8 cellular contexts compared by ENCODE assay signal in genomic region chr10:36725581-36726520, GRCh38.
DNase-seq lines count a peak whose midpoint lies in the region; ATAC-seq and TF ChIP-seq lines count a peak whose summit lies in the region.

No MANE protein-coding gene starts in this region.

- peaks cover 17% of the 10 kb centered on the region for H3K4me1 ChIP-seq in iPS-18a (ENCODE audit: control insufficient read depth, low read depth, low read length)
- H3K4me1 ChIP-seq in vagina: peaks cover 13% of the 10 kb centered on the region

- H3K9ac ChIP-seq in iPS-18a (ENCODE audit: low read length): no peak overlapping the region

- POLR2A ChIA-PET in activated B cell treated with CpG ODN at 0.5 μM for 24 hours (lab: Charles Lee): no interaction called here

- no peak overlapping the region for H3K4me3 Mint-ChIP-seq in activated B cell treated with CpG ODN at 0.5 μM for 24 hours

- H3K4me3 ChIP-seq in iPS-18a (ENCODE audit: low read length) (no peak overlapping the region), vagina (no peak overlapping the region)

- H3K27ac ChIP-seq in iPS-18a (ENCODE audit: low read length) (peak overlapping the region; percentile 35), vagina (no peak overlapping the region)

- H3K4me1 Mint-ChIP-seq in activated B cell treated with CpG ODN at 0.5 μM for 24 hours: no peaks in the 10 kb centered on the region

- intact Hi-C loops in activated B cell treated with CpG ODN at 0.5 μM for 24 hours (cut with micrococcal nuclease): loop anchor here (1.0 to 2.0 kb wide), 2 partner anchors 1091 to 1347 kb away; no protein-coding TSS in a partner anchor
- intact Hi-C loops in vagina (cut with DNase I): no loop called here

- H3K9me3 ChIP-seq in iPS-18a (ENCODE audit: control insufficient read depth, low read depth, low read length) (no peaks in the 10 kb centered on the region), vagina (no peaks in the 10 kb centered on the region)

- TF ChIP-seq CTCF in activated B cell treated with CpG ODN at 0.5 μM for 24 hours (IDR thresholded peaks at IDR 0.05) (no peak), vagina (IDR thresholded peaks at IDR 0.05) (no peak)

- H3K27me3 Mint-ChIP-seq in activated B cell treated with CpG ODN at 0.5 μM for 24 hours: no peaks in the 10 kb centered on the region

- H3K27me3 ChIP-seq in iPS-18a (ENCODE audit: control insufficient read depth, insufficient read depth, low read length) (no peaks in the 10 kb centered on the region), vagina (no peaks in the 10 kb centered on the region)

- peak; percentile 37 for ATAC-seq in activated B cell treated with CpG ODN at 0.5 μM for 24 hours (ENCODE audit: low read depth)
- ATAC-seq in HG02884 (IDR thresholded peaks at IDR 0.05; ENCODE audit: unreplicated experiment): no peak
- ATAC-seq in HG02610 (IDR thresholded peaks at IDR 0.05; ENCODE audit: unreplicated experiment): no peak
- no peak for ATAC-seq in HG03139 (IDR thresholded peaks at IDR 0.05; ENCODE audit: unreplicated experiment)

- no peaks in the 10 kb centered on the region for H3K36me3 Mint-ChIP-seq in activated B cell treated with CpG ODN at 0.5 μM for 24 hours (ENCODE audit: low read depth)

- CTCF ChIA-PET in activated B cell treated with CpG ODN at 0.5 μM for 24 hours (lab: Charles Lee): interaction anchor here (1.1 to 1.4 kb wide), 4 partner anchors 1085 to 1091 kb away, joined by 3 to 8 read pairs (median 4); no protein-coding TSS in a partner anchor

- H3K9me3 Mint-ChIP-seq in activated B cell treated with CpG ODN at 0.5 μM for 24 hours: no peaks in the 10 kb centered on the region

- H3K36me3 ChIP-seq in iPS-18a (ENCODE audit: control insufficient read depth, low read depth, low read length) (no peaks in the 10 kb centered on the region), vagina (no peaks in the 10 kb centered on the region)

- no peak overlapping the region for H3K27ac Mint-ChIP-seq in activated B cell treated with CpG ODN at 0.5 μM for 24 hours

- no peak for TF ChIP-seq POLR2A in vagina (IDR thresholded peaks at IDR 0.05)

- peak; percentile 51 for DNase-seq in D341Med (ENCODE audit: low spot score)
- peak; percentile 54 for DNase-seq in NCI-H1092 (lab: John Stamatoyannopoulos, UW)
- DNase-seq in activated B cell treated with CpG ODN at 0.5 μM for 24 hours: no peak
- DNase-seq in vagina (ENCODE audit: extremely low spot score in 2 of 2): no peak

Comparison
In these comparisons a context has a peak if more than half of its experiments do, and no peak if none do; other contexts are left out.
1. DNase-seq: peak in D341Med (single experiment) and NCI-H1092 (single experiment); none in activated B cell treated with CpG ODN at 0.5 μM for 24 hours (single experiment) and vagina (0 of 2).